In genomic region chr18:12031836-12032235, GRCh38 we compare ENCODE assay signal across 1 cellular context.
TF ChIP-seq lines count a peak whose summit lies in the region.

No MANE protein-coding gene starts in this region.

TF ChIP-seq in IMR-90, 13 proteins besides CTCF, POLR2A, EP300 and RAD21:
- peak; percentile 24; the same call in 1 of the 2 replicates for TF ChIP-seq FOS (IDR thresholded peaks at IDR 0.05; ENCODE audit: low read depth, low read length)
- TF ChIP-seq MXI1 (IDR thresholded peaks at IDR 0.05; ENCODE audit: borderline replicate concordance, low read depth, low read length) = no peak
